ENCODE assay signal across 19 cellular contexts in genomic region chr17:61723183-61723582, GRCh38.
"Had no signal": no experiment of that assay in that cellular context is flagged by ENCODE, and none has a peak within 500 bp of the region (broad histone marks: within the 10 kb centered on the region; RNA-seq: fewer than 3 reads in every experiment).

No MANE protein-coding gene starts in this region.

- H3K27ac ChIP-seq: esophagus squamous epithelium, hepatocyte, neural progenitor cell, ovary, right atrium auricular region had no signal

- H3K27me3 Mint-ChIP-seq: dendritic cell treated with granulocyte-macrophage colony-stimulating factor and Interleukin-4, amounts not matched to agents 40 ng/mL and 50 ng/mL, for 4 days; natural killer cell treated with Interleukin-12 subunit alpha and Interleukin-12 subunit beta and Interleukin-15 and Interleukin-18, amount 100 ng/mL, for 72 hours had no signal

- ATAC-seq: left colon; left ventricle myocardium superior; natural killer cell treated with Interleukin-12 subunit alpha and Interleukin-12 subunit beta and Interleukin-15 and Interleukin-18, amount 100 ng/mL, for 72 hours had no signal

- DNase-seq: esophagus squamous epithelium; foreskin fibroblast; left colon; left ventricle myocardium superior; mesenchymal stem cell; midbrain; nucleus accumbens; ovary; small intestine; stimulated activated CD4-positive, alpha-beta T cell treated with anti-CD3 and anti-CD28 coated beads, Interleukin-12 subunit alpha, Interleukin-12 subunit beta, amount 100 ng/mL, for 4 hours; stimulated activated CD4-positive, alpha-beta T cell treated with anti-CD3 and anti-CD28 coated beads, Interleukin-2, amount 100 ng/mL, for 48 hours; stimulated activated naive CD4-positive, alpha-beta T cell treated with Interleukin-2 at 50 U/mL for 16 hours; trophoblast cell had no signal

- H3K4me1 Mint-ChIP-seq: neural progenitor cell had no signal

- H3K9me3 ChIP-seq: ovary had no signal

- H3K27ac Mint-ChIP-seq: dendritic cell treated with granulocyte-macrophage colony-stimulating factor and Interleukin-4, amounts not matched to agents 40 ng/mL and 50 ng/mL, for 4 days; natural killer cell treated with Interleukin-12 subunit alpha and Interleukin-12 subunit beta and Interleukin-15 and Interleukin-18, amount 100 ng/mL, for 72 hours; neural progenitor cell had no signal

- H3K36me3 ChIP-seq: esophagus squamous epithelium, neural progenitor cell, ovary, right atrium auricular region had no signal

- H3K4me3 Mint-ChIP-seq: dendritic cell treated with granulocyte-macrophage colony-stimulating factor and Interleukin-4, amounts not matched to agents 40 ng/mL and 50 ng/mL, for 4 days; natural killer cell treated with Interleukin-12 subunit alpha and Interleukin-12 subunit beta and Interleukin-15 and Interleukin-18, amount 100 ng/mL, for 72 hours; neural progenitor cell had no signal

- H2AFZ ChIP-seq: hepatocyte, neural progenitor cell had no signal

- H3K9ac ChIP-seq: neural progenitor cell had no signal

- H3K79me2 ChIP-seq: hepatocyte had no signal

- H3K27me3 ChIP-seq: esophagus squamous epithelium, hepatocyte, neural progenitor cell, ovary, right atrium auricular region had no signal

- H3K4me2 ChIP-seq: hepatocyte, neural progenitor cell had no signal

- H3K4me1 ChIP-seq: esophagus squamous epithelium, neural progenitor cell, right atrium auricular region had no signal

- H3K4me3 ChIP-seq: esophagus squamous epithelium, hepatocyte, lung, neural progenitor cell, ovary, right atrium auricular region had no signal

- FAIRE-seq: small intestine had no signal
